In the genomic region with DNA sequence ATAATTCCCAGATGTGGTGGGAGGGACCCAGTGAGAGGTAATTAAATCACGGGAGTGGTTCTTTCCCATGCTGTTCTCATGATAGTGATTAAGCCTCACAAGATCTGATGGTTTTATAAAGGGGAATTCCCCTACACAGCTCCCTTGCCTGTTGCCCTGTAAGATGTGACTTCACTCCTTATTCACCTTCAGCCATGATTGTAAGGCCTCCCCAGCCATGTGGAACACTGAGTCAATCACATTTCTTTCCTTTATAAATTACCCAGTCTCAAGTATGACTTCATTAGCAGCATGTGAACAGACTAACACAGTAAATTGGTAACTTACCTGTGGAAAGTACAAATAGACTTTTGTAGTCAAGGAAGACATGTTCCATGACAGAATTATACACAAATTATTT, we compare ENCODE assay signal across 39 cellular contexts. TPM values are rescaled to one million over a fixed set of nuclear protein-coding genes. Genes with fewer than 3 reads are reported as not detected.
"Had no signal": no experiment of that assay in that cellular context is flagged by ENCODE, and none has a peak within 500 bp of the region (broad histone marks: within the 10 kb centered on the region; RNA-seq: fewer than 3 reads in every experiment).

No MANE protein-coding gene starts in this region.

- H3K27me3 ChIP-seq: adrenal gland, ascending aorta, body of pancreas, brain microvascular endothelial cell, breast epithelium, cardiac muscle cell had no signal

- H3K9me3 ChIP-seq: adrenal gland had no signal

- FAIRE-seq: astrocyte, bronchial epithelial cell had no signal

- H3K27ac ChIP-seq: adrenal gland, ascending aorta, body of pancreas, brain microvascular endothelial cell, breast epithelium, cardiac muscle cell had no signal

- H3K36me3 ChIP-seq: adrenal gland, ascending aorta, brain microvascular endothelial cell, breast epithelium, cardiac muscle cell had no signal

- H3K4me1 ChIP-seq: adrenal gland, ascending aorta, body of pancreas, breast epithelium had no signal

- H3K4me3 ChIP-seq: adrenal gland, ascending aorta, body of pancreas, breast epithelium, cardiac muscle cell had no signal

- DNase-seq: activated effector memory CD4-positive, alpha-beta T cell treated with anti-CD3 and anti-CD28 coated beads, Interleukin-2, amount 50 U/mL, for 16 hours; activated effector memory CD4-positive, alpha-beta T cell treated with Interleukin-2 at 50 U/mL for 16 hours; activated gamma-delta T cell; activated gamma-delta T cell treated with Interleukin-2 at 50 U/mL for 16 hours; activated naive CD4-positive, alpha-beta T cell; activated naive CD4-positive, alpha-beta T cell treated with anti-CD3 and anti-CD28 coated beads for 36 hours; activated naive CD4-positive, alpha-beta T cell treated with anti-CD3 and anti-CD28 coated beads, Interleukin-2, amount 10 ng/mL, durations not matched to agents 7 days and 5 days; activated naive CD4-positive, alpha-beta T cell treated with anti-CD3 and anti-CD28 coated beads, Interleukin-2, amount 50 U/mL, for 16 hours; activated naive CD4-positive, alpha-beta T cell treated with Interleukin-2 at 50 U/mL for 16 hours; activated naive CD8-positive, alpha-beta T cell treated with anti-CD3 and anti-CD28 coated beads for 36 hours; activated naive CD8-positive, alpha-beta T cell treated with anti-CD3 and anti-CD28 coated beads, Interleukin-2, amount 10 ng/mL, durations not matched to agents 7 days and 5 days; activated naive CD8-positive, alpha-beta T cell treated with anti-CD3 and anti-CD28 coated beads, Interleukin-2, amount 50 U/mL, for 24 hours; activated T-cell treated with anti-CD3 and anti-CD28 coated beads, Interleukin-2, amount 50 U/mL, for 1 hour; activated T-cell treated with anti-CD3 and anti-CD28 coated beads, Interleukin-2, amount 50 U/mL, for 24 hours; activated T-cell treated with anti-CD3 and anti-CD28 coated beads, Interleukin-2, amount 50 U/mL, for 4 hours; activated T-cell treated with anti-CD3 and anti-CD28 coated beads, Interleukin-2, amount 50 U/mL, for 48 hours; activated T-cell treated with anti-CD3 and anti-CD28 coated beads, Interleukin-2, amount 50 U/mL, for 72 hours; adrenal gland; amniotic stem cell; amygdala; anterior cingulate cortex; aorta; body of pancreas; brain microvascular endothelial cell; caudate nucleus; central memory CD4-positive, alpha-beta T cell; cerebellar nuclear complex had no signal

- ATAC-seq: activated naive CD4-positive, alpha-beta T cell treated with anti-CD3 and anti-CD28 coated beads, Interleukin-2, amount 50 U/mL, for 72 hours; activated naive CD8-positive, alpha-beta T cell treated with anti-CD3 and anti-CD28 coated beads, Interleukin-2, amount 50 U/mL, for 24 hours; activated T-cell treated with anti-CD3 and anti-CD28 coated beads, Interleukin-2, amount 50 U/mL, for 4 hours; activated T-cell treated with anti-CD3 and anti-CD28 coated beads, Interleukin-2, amount 50 U/mL, for 72 hours; activated T-helper 17 cell treated with anti-CD3 and anti-CD28 coated beads, Interleukin-2, amount 50 U/mL, for 72 hours; body of pancreas had no signal

RNA-seq across cellular contexts. Expression of a gene that starts 55.2 kb away (rescaled TPM):
- total RNA-seq: activated naive CD4-positive, alpha-beta T cell treated with anti-CD3 and anti-CD28 coated beads for 36 hours; activated naive CD4-positive, alpha-beta T cell treated with anti-CD3 and anti-CD28 coated beads, Interleukin-2, amount 50 U/mL, for 72 hours; activated naive CD8-positive, alpha-beta T cell treated with anti-CD3 and anti-CD28 coated beads for 36 hours; activated naive CD8-positive, alpha-beta T cell treated with anti-CD3 and anti-CD28 coated beads, Interleukin-2, amount 10 ng/mL, durations not matched to agents 7 days and 5 days; activated T-cell treated with anti-CD3 and anti-CD28 coated beads, Interleukin-2, amount 50 U/mL, for 4 hours; activated T-cell treated with anti-CD3 and anti-CD28 coated beads, Interleukin-2, amount 50 U/mL, for 72 hours; activated T-helper 1 cell treated with anti-CD3 and anti-CD28 coated beads, Interleukin-12 subunit alpha, Interleukin-12 subunit beta, Interleukin-2, Interleukin-4 antibody, amounts not matched to agents 30 ng/mL and 10 ng/mL and 1 ng/mL, durations not matched to agents 14 hours and 24 hours and 36 hours; activated T-helper 17 cell treated with anti-CD3 and anti-CD28 coated beads, Interleukin-2, amount 50 U/mL, for 72 hours; activated T-helper 2 cell treated with anti-CD3 and anti-CD28 coated beads, Interferon-gamma antibody, Interleukin-2, Interleukin-4, amounts not matched to agents 10 μg/mL and 5 μg/mL and 100 μg/mL, durations not matched to agents 14 hours and 24 hours and 36 hours; adrenal gland; aorta; ascending aorta; astrocyte; body of pancreas; breast epithelium; bronchial epithelial cell; cardiac muscle cell; cardiac septum; cerebellum; chondrocyte had no signal
